27 cellular contexts compared by ENCODE assay signal in genomic region chr16:1401061-1401757, GRCh38. TPM values are rescaled to one million over a fixed set of nuclear protein-coding genes. Genes with fewer than 3 reads are reported as not detected.
"Had no signal": no experiment of that assay in that cellular context is flagged by ENCODE, and none has a peak within 500 bp of the region (broad histone marks: within the 10 kb centered on the region; RNA-seq: fewer than 3 reads in every experiment).

No MANE protein-coding gene starts in this region.

- H3K4me1 ChIP-seq: gastrocnemius medialis, left ventricle myocardium inferior, lower lobe of right lung, tibial artery, upper lobe of left lung had no signal

- H3K36me3 ChIP-seq: ovary, uterus had no signal

- H3K27ac ChIP-seq: epithelial cell of prostate, esophagus muscularis mucosa, gastrocnemius medialis, left ventricle myocardium inferior, lower lobe of right lung, ovary, spleen, tibial artery, upper lobe of left lung, uterus had no signal

- H3K9me3 ChIP-seq: esophagus muscularis mucosa, gastrocnemius medialis, left ventricle myocardium inferior, lower lobe of right lung, ovary, spleen, tibial artery, upper lobe of left lung, uterus had no signal

- DNase-seq: effector memory CD4-positive, alpha-beta T cell; gastrocnemius medialis; immature natural killer cell; kidney; left cardiac atrium; left ventricle myocardium inferior; lower lobe of right lung; natural killer cell; nucleus accumbens; ovary; right cardiac atrium; spleen; stimulated activated CD4-positive, alpha-beta T cell treated with anti-CD3 and anti-CD28 coated beads, Interleukin-15, amount 100 ng/mL, for 24 hours; stimulated activated CD4-positive, alpha-beta T cell treated with anti-CD3 and anti-CD28 coated beads, Interleukin-1b, Interleukin-23, amount 100 ng/mL, for 48 hours; stimulated activated CD4-positive, alpha-beta T cell treated with anti-CD3 and anti-CD28 coated beads, Interleukin-4, amount 100 ng/mL, for 24 hours; tibial artery; uterus had no signal

- H3K4me3 ChIP-seq: esophagus muscularis mucosa, gastrocnemius medialis, left ventricle myocardium inferior, lower lobe of right lung, ovary, spleen, tibial artery, upper lobe of left lung, uterus had no signal

- H3K27me3 ChIP-seq: esophagus muscularis mucosa, gastrocnemius medialis, ovary, spleen, tibial artery, upper lobe of left lung, uterus had no signal

RNA-seq across cellular contexts. Expression of gene PERCC1, which starts 29.7 kb away (rescaled TPM):
- total RNA-seq: esophagus muscularis mucosa, fibroblast of villous mesenchyme, gastrocnemius medialis, kidney, left cardiac atrium, left ventricle myocardium inferior, lower lobe of right lung, mesothelial cell of epicardium, mucosa of gallbladder, myocyte, neural crest cell, posterior vena cava, temporal lobe, uterus had no signal
